ENCODE assay signal across 22 cellular contexts in genomic region chr6:79030023-79030422, GRCh38.
"Had no signal": no experiment of that assay in that cellular context is flagged by ENCODE, and none has a peak within 500 bp of the region (broad histone marks: within the 10 kb centered on the region; RNA-seq: fewer than 3 reads in every experiment).

No MANE protein-coding gene starts in this region.

- H3K27me3 Mint-ChIP-seq: activated CD4-positive, alpha-beta memory T cell treated with anti-CD3 and anti-CD28 coated beads, Interleukin-2, amount 10 ng/mL, durations not matched to agents 7 days and 5 days; activated CD4-positive, alpha-beta T cell treated with anti-CD3 and anti-CD28 coated beads for 36 hours; activated naive CD8-positive, alpha-beta T cell treated with anti-CD3 and anti-CD28 coated beads, Interleukin-2, amount 50 U/mL, for 24 hours; central memory CD8-positive, alpha-beta T cell had no signal

- H3K27me3 ChIP-seq: ascending aorta, body of pancreas, MG63, Peyer's patch had no signal

- H3K4me1 ChIP-seq: body of pancreas, Peyer's patch had no signal

- H3K27ac ChIP-seq: ascending aorta, body of pancreas, KMS-11, Peyer's patch, VCaP had no signal

- H3K4me3 Mint-ChIP-seq: activated CD4-positive, alpha-beta memory T cell treated with anti-CD3 and anti-CD28 coated beads, Interleukin-2, amount 10 ng/mL, durations not matched to agents 7 days and 5 days; activated CD4-positive, alpha-beta T cell treated with anti-CD3 and anti-CD28 coated beads for 36 hours; activated naive CD8-positive, alpha-beta T cell treated with anti-CD3 and anti-CD28 coated beads, Interleukin-2, amount 50 U/mL, for 24 hours; central memory CD8-positive, alpha-beta T cell; T-helper 1 cell treated with Interleukin-12 subunit alpha and Interleukin-12 subunit beta and Interleukin-4 antibody, amounts not matched to agents 30 μg/mL and 1 μg/mL, for 36 hours had no signal

- DNase-seq: activated CD4-positive, alpha-beta memory T cell treated with anti-CD3 and anti-CD28 coated beads, Interleukin-2, amount 10 ng/mL, durations not matched to agents 7 days and 5 days; activated CD4-positive, alpha-beta T cell treated with anti-CD3 and anti-CD28 coated beads for 36 hours; activated CD4-positive, alpha-beta T cell treated with anti-CD3 and anti-CD28 coated beads, Interleukin-2, amount 50 U/mL, for 1 hour; activated naive CD4-positive, alpha-beta T cell treated with anti-CD3 and anti-CD28 coated beads, Interleukin-2, amount 50 U/mL, for 16 hours; activated naive CD8-positive, alpha-beta T cell treated with anti-CD3 and anti-CD28 coated beads, Interleukin-2, amount 50 U/mL, for 24 hours; amniotic stem cell; body of pancreas; MG63; NCI-H1105; NCI-H1436; NCI-H187; NCI-H2081; NCI-H510A treated with DMSO at 0.1 percent for 48 hours; NCI-H69; NK-92 treated with Interleukin-12 subunit alpha and Interleukin-12 subunit beta, amount 100 ng/mL, for 24 hours; Peyer's patch; SHP77 treated with DMSO at 0.1 percent for 48 hours had no signal

- H3K27ac Mint-ChIP-seq: activated CD4-positive, alpha-beta memory T cell treated with anti-CD3 and anti-CD28 coated beads, Interleukin-2, amount 10 ng/mL, durations not matched to agents 7 days and 5 days; activated CD4-positive, alpha-beta T cell treated with anti-CD3 and anti-CD28 coated beads for 36 hours; activated naive CD8-positive, alpha-beta T cell treated with anti-CD3 and anti-CD28 coated beads, Interleukin-2, amount 50 U/mL, for 24 hours; T-helper 1 cell treated with Interleukin-12 subunit alpha and Interleukin-12 subunit beta and Interleukin-4 antibody, amounts not matched to agents 30 μg/mL and 1 μg/mL, for 36 hours had no signal

- H3K9ac ChIP-seq: KMS-11 had no signal

- H3K9me3 ChIP-seq: ascending aorta, body of pancreas, MG63, Peyer's patch had no signal

- H3K36me3 ChIP-seq: Peyer's patch had no signal

- H3K9me3 Mint-ChIP-seq: activated CD4-positive, alpha-beta memory T cell treated with anti-CD3 and anti-CD28 coated beads, Interleukin-2, amount 10 ng/mL, durations not matched to agents 7 days and 5 days; activated naive CD8-positive, alpha-beta T cell treated with anti-CD3 and anti-CD28 coated beads, Interleukin-2, amount 50 U/mL, for 24 hours; central memory CD8-positive, alpha-beta T cell; T-helper 1 cell treated with Interleukin-12 subunit alpha and Interleukin-12 subunit beta and Interleukin-4 antibody, amounts not matched to agents 30 μg/mL and 1 μg/mL, for 36 hours had no signal

- H3K4me3 ChIP-seq: ascending aorta, body of pancreas, MG63, Peyer's patch had no signal

- H3K4me2 ChIP-seq: KMS-11 had no signal
